Comparison of ENCODE assay signal across 8 cellular contexts in genomic region chrX:118975831-118976598, GRCh38. TPM values are rescaled to one million over a fixed set of nuclear protein-coding genes. Genes with fewer than 3 reads are reported as not detected.
DNase-seq lines count a peak whose midpoint lies in the region; TF ChIP-seq lines count a peak whose summit lies in the region.

No MANE protein-coding gene starts in this region.

- WGBS in ovary, 3 donors: 35 to 41% (median 38%) methylated on average over 57 to 64 of the region's 64 CpGs
- 48% methylated on average over 64 of the region's 64 CpGs; no CpG with 5 or more reads in 1 of the 2 donors for WGBS in transverse colon (ENCODE audit: low coverage in 1 of 2), 2 donors

- H3K4me3 ChIP-seq in ovary: peak overlapping the region; percentile 54
- H3K4me3 ChIP-seq in transverse colon: peak overlapping the region; percentile 38 to 66 (median 46)

- H3K27ac ChIP-seq in RWPE1 (peak overlapping the region; percentile 70), ovary (peak overlapping the region; percentile 57 to 63), transverse colon (peak overlapping the region; percentile 86 to 92 (median 88))

- POLR2A ChIA-PET in RWPE1 (lab: Yijun Ruan, JAX; ENCODE audit: low non-redundant PET): no interaction called here

- H3K36me3 ChIP-seq in ovary (no peaks in the 10 kb centered on the region), transverse colon (no peaks in the 10 kb centered on the region)

- no peak for TF ChIP-seq CTCF in RWPE1 (conservative IDR thresholded peaks at IDR 0.05; ENCODE audit: low read depth)
- no peak for TF ChIP-seq CTCF in ovary (IDR thresholded peaks at IDR 0.05)
- TF ChIP-seq CTCF in transverse colon (IDR thresholded peaks at IDR 0.05): no peak

- in situ Hi-C loops in transverse colon (cut with MboI; ENCODE audit: low pct_ligation_motif_present in 1 of 4, low pct_unique_long_range_greater_than_20kb in 1 of 4, low sequenced_read_pairs in 3 of 4): no loop called here

- DNase-seq in DMS 273 (lab: John Stamatoyannopoulos, UW; ENCODE audit: unreplicated experiment) (peak; percentile 48), DMS 273 treated with DMSO at 0.1 percent for 48 hours (lab: John Stamatoyannopoulos, UW) (no peak), RWPE1 (ENCODE audit: low spot score) (no peak), globus pallidus (ENCODE audit: low spot score) (peak; percentile 20), ovary (peak; percentile 79 to 91 (median 82)), transverse colon (peak; percentile 78), DMS153 treated with DMSO at 0.1 percent for 48 hours (lab: John Stamatoyannopoulos, UW; ENCODE audit: unreplicated experiment) (no peak)
- DNase-seq in activated naive CD4-positive, alpha-beta T cell treated with Interleukin-2 at 50 U/mL for 16 hours: peak; percentile 76

- peak; percentile 39 for TF ChIP-seq POLR2A in ovary (IDR thresholded peaks at IDR 0.05)
- peak; percentile 15 for TF ChIP-seq POLR2A in transverse colon (IDR thresholded peaks at IDR 0.05)

- intact Hi-C loops in ovary (cut with DNase I): no loop called here
- intact Hi-C loops in transverse colon (cut with DNase I; ENCODE audit: low total_unique reads): loop anchor here (10.0 kb wide), 1 partner anchor 131 kb away; no protein-coding TSS in a partner anchor

- peak; percentile 58 for TF ChIP-seq EP300 in ovary (IDR thresholded peaks at IDR 0.05)
- no peak for TF ChIP-seq EP300 in transverse colon (IDR thresholded peaks at IDR 0.05; ENCODE audit: low read depth)

- H3K9me3 ChIP-seq in ovary (no peaks in the 10 kb centered on the region), transverse colon (no peaks in the 10 kb centered on the region)

- H3K27me3 ChIP-seq in ovary (no peaks in the 10 kb centered on the region), transverse colon (peaks cover 9% of the 10 kb centered on the region)

- H3K4me1 ChIP-seq in ovary (ENCODE audit: insufficient read depth): no peaks in the 10 kb centered on the region
- peaks cover 0 to 19% (median 5%) of the 10 kb centered on the region in 4 donors for H3K4me1 ChIP-seq in transverse colon

- CTCF ChIA-PET in RWPE1 (lab: Yijun Ruan, JAX): no interaction called here

RNA-seq across cellular contexts. Expression of gene LONRF3, which starts 1.6 kb away (rescaled TPM):
- 10 to 100 TPM in 1 of 7 donors, 1 to 10 TPM in 6; 2.5 to 10.5 (median 5.2) TPM for total RNA-seq in ovary
- polyA plus RNA-seq in ovary: 1 to 10 TPM; 1.1 to 2.8 TPM
- 10 to 100 TPM in 3 of 4 donors, 1 to 10 TPM in 1; 2.8 to 27.3 (median 17.3) TPM for total RNA-seq in transverse colon

Comparison
In these comparisons a context has a peak if more than half of its experiments do, and no peak if none do; other contexts are left out.
1. DNase-seq: peak in DMS 273 (single experiment), activated naive CD4-positive, alpha-beta T cell treated with Interleukin-2 at 50 U/mL for 16 hours (single experiment), globus pallidus (single experiment), ovary (5 of 5) and transverse colon (single experiment); none in DMS 273 treated with DMSO at 0.1 percent for 48 hours (single experiment), RWPE1 (single experiment) and DMS153 treated with DMSO at 0.1 percent for 48 hours (single experiment).
2. Peak in every context shown above with its lines, with median percentiles within 50 percentile points of each other: H3K27ac ChIP-seq.